Comparison of ENCODE assay signal across 20 cellular contexts in genomic region chr2:11856095-11856494, GRCh38.
DNase-seq lines count a peak whose midpoint lies in the region; ATAC-seq, FAIRE-seq and TF ChIP-seq lines count a peak whose summit lies in the region.
"Had no signal": no experiment of that assay in that cellular context is flagged by ENCODE, and none has a peak within 500 bp of the region (broad histone marks: within the 10 kb centered on the region; RNA-seq: fewer than 3 reads in every experiment).

No MANE protein-coding gene starts in this region.

- POLR2A ChIA-PET in endothelial cell of umbilical vein (lab: Charles Lee), result no interaction called here

- H3K27ac ChIP-seq in Karpas-422 (ENCODE audit: low read length) (peak overlapping the region; percentile 92), endothelial cell of umbilical vein (ENCODE audit: insufficient read depth, low read depth, low read length) (no peak overlapping the region), testis (no peak overlapping the region), heart right ventricle (no peak overlapping the region)
- H3K27ac ChIP-seq: KMS-11, Peyer's patch, SJSA1 had no signal

- H3K79me2 ChIP-seq in Karpas-422 (ENCODE audit: low read length), result 0 out of 2 replicates have a peak, but pooled peaks cover 3% of the 10 kb centered on the region
- no peaks in the 10 kb centered on the region for H3K79me2 ChIP-seq in endothelial cell of umbilical vein (ENCODE audit: control insufficient read depth, insufficient read depth, low read length)

- H3K27me3 ChIP-seq in Karpas-422 (ENCODE audit: low read length) (no peaks in the 10 kb centered on the region), endothelial cell of umbilical vein (ENCODE audit: control insufficient read depth in 2 of 2, insufficient read depth in 2 of 2, low read length in 2 of 2) (peaks cover 4 to 10% of the 10 kb centered on the region in 2 experiments), testis (no peaks in the 10 kb centered on the region), heart right ventricle (no peaks in the 10 kb centered on the region)
- H3K27me3 ChIP-seq: BE2C, Peyer's patch, SJSA1 had no signal

- no peak overlapping the region; the same call in 1 of the 2 replicates for H3K9ac ChIP-seq in Karpas-422 (ENCODE audit: low read length)
- H3K9ac ChIP-seq in endothelial cell of umbilical vein (replicated peaks; ENCODE audit: extremely low read depth, insufficient read depth, low read length), result no peak overlapping the region
- H3K9ac ChIP-seq: KMS-11 had no signal

- DNase-seq in SKM-1 treated with dmso at 0.1 percent for 144 hours (lab: John Stamatoyannopoulos, UW; ENCODE audit: unreplicated experiment) (peak; percentile 49), SKM-1 (lab: John Stamatoyannopoulos, UW; ENCODE audit: unreplicated experiment) (no peak), Karpas-422 (no peak), OCI-M1 (lab: John Stamatoyannopoulos, UW) (peak; percentile 64), endothelial cell of umbilical vein (ENCODE audit: low read depth, low spot score) (peak; percentile 10), testis (no peak), heart right ventricle (no peak), occipital lobe (lab: John Stamatoyannopoulos, UW) (no peak)
- DNase-seq: BE2C; CD8-positive, alpha-beta memory T cell; H7; NCI-H1105; NCI-H1694; NCI-H2081 treated with DMSO at 0.1 percent for 48 hours; NCI-H226; Peyer's patch had no signal

- H3K9me1 ChIP-seq in endothelial cell of umbilical vein (replicated peaks; ENCODE audit: control insufficient read depth, extremely low read depth, insufficient read depth, low read length), result no peaks in the 10 kb centered on the region

- intact Hi-C loops in endothelial cell of umbilical vein (cut with micrococcal nuclease) (no loop called here), testis (cut with DNase I; ENCODE audit: low total_unique reads) (no loop called here), heart right ventricle (cut with DNase I) (no loop called here)

- H4K20me1 ChIP-seq in Karpas-422 (ENCODE audit: insufficient read depth, low read depth, low read length) (no peaks in the 10 kb centered on the region), endothelial cell of umbilical vein (replicated peaks; ENCODE audit: control insufficient read depth, extremely low read depth, insufficient read depth, low read length) (no peaks in the 10 kb centered on the region)

- no peak overlapping the region for H2AFZ ChIP-seq in Karpas-422 (ENCODE audit: low read length)
- H2AFZ ChIP-seq in endothelial cell of umbilical vein (ENCODE audit: low read depth, low read length), result no peak overlapping the region

- CTCF ChIA-PET in endothelial cell of umbilical vein (lab: Charles Lee), result interaction anchor here (1.0 kb wide), 1 partner anchor 8 kb away, joined by 5 read pairs; no protein-coding TSS in a partner anchor

- TF ChIP-seq CTCF in endothelial cell of umbilical vein (IDR thresholded peaks at IDR 0.05; ENCODE audit: extremely low read depth in 1 of 2, insufficient read depth in 1 of 2, low read depth in 1 of 2, low read length in 2 of 2), result no peak
- TF ChIP-seq CTCF in testis (IDR thresholded peaks at IDR 0.05), result no peak
- TF ChIP-seq CTCF in heart right ventricle (IDR thresholded peaks at IDR 0.05), result no peak

- H3K9me3 ChIP-seq in Karpas-422 (ENCODE audit: low read length), result no peaks in the 10 kb centered on the region
- no peaks in the 10 kb centered on the region for H3K9me3 ChIP-seq in endothelial cell of umbilical vein (replicated peaks; ENCODE audit: control insufficient read depth, insufficient read depth, low read length)
- no peaks in the 10 kb centered on the region for H3K9me3 ChIP-seq in testis
- peaks cover 0 to 7% (median 0%) of the 10 kb centered on the region in 11 donors for H3K9me3 ChIP-seq in heart right ventricle
- H3K9me3 ChIP-seq: BE2C, Peyer's patch had no signal

- BruUV-seq in endothelial cell of umbilical vein (replicated peaks; lab: Mats Ljungman, UMichigan), result no TSS peak

- FAIRE-seq in endothelial cell of umbilical vein (lab: Jason Lieb, UNC), result no peak
- FAIRE-seq: D721Med, HepG2 had no signal

- H3K4me1 ChIP-seq in Karpas-422 (ENCODE audit: low read length), result peaks cover 54% of the 10 kb centered on the region
- no peaks in the 10 kb centered on the region for H3K4me1 ChIP-seq in endothelial cell of umbilical vein (ENCODE audit: control insufficient read depth, extremely low read depth, insufficient read depth, low read length)
- no peaks in the 10 kb centered on the region for H3K4me1 ChIP-seq in testis
- H3K4me1 ChIP-seq in heart right ventricle, result peaks cover 0 to 29% (median 0%) of the 10 kb centered on the region in 9 donors
- H3K4me1 ChIP-seq: BE2C, Peyer's patch, SJSA1 had no signal

- H3K4me3 ChIP-seq in Karpas-422 (ENCODE audit: low read length) (no peak overlapping the region), endothelial cell of umbilical vein (replicated peaks in 1 of 3; ENCODE audit: insufficient read depth in 1 of 3, low read depth in 1 of 3, low read length in 3 of 3) (no peak overlapping the region), testis (no peak overlapping the region), heart right ventricle (no peak overlapping the region)
- H3K4me3 ChIP-seq: Peyer's patch, SJSA1 had no signal

- dilution Hi-C loops in endothelial cell of umbilical vein (cut with MboI; ENCODE audit: extremely low pct_ligation_motif_present, low sequenced_read_pairs), result no loop called here

- TF ChIP-seq POLR2A in endothelial cell of umbilical vein (IDR thresholded peaks at IDR 0.05; ENCODE audit: low read depth, low read length) (no peak), testis (IDR thresholded peaks at IDR 0.05) (no peak)

- no peaks in the 10 kb centered on the region for H3K9me2 ChIP-seq in Karpas-422 (replicated peaks; ENCODE audit: insufficient read depth, low read length)

- ATAC-seq in heart right ventricle, result no peak
- ATAC-seq: HepG2 had no signal

- H3K4me2 ChIP-seq in Karpas-422 (ENCODE audit: low read depth, low read length, poor library complexity, severe bottlenecking), result peak overlapping the region; percentile 52
- no peak overlapping the region for H3K4me2 ChIP-seq in endothelial cell of umbilical vein (ENCODE audit: insufficient read depth, low read length)
- H3K4me2 ChIP-seq: KMS-11 had no signal

- WGBS in testis, 2 donors, result 76 to 78% methylated on average over 5 of the region's 5 CpGs
- WGBS in heart right ventricle, 2 donors, result 57 to 66% methylated on average over 5 of the region's 5 CpGs

- H3K36me3 ChIP-seq in Karpas-422 (ENCODE audit: insufficient read depth, low read length) (peaks cover 7% of the 10 kb centered on the region), endothelial cell of umbilical vein (ENCODE audit: control insufficient read depth in 2 of 2, extremely low read depth in 1 of 2, insufficient read depth in 2 of 2, low read length in 2 of 2) (no peaks in the 10 kb centered on the region), testis (ENCODE audit: low read depth, missing control alignments) (no peaks in the 10 kb centered on the region), heart right ventricle (no peaks in the 10 kb centered on the region)
- H3K36me3 ChIP-seq: BE2C, Peyer's patch, SJSA1 had no signal

TF ChIP-seq in endothelial cell of umbilical vein, 7 proteins besides CTCF, POLR2A, EP300 and RAD21:
- TF ChIP-seq POLR2AphosphoS5 (IDR thresholded peaks at IDR 0.05; ENCODE audit: insufficient read depth, low read depth, low read length) (no peak), MAX (IDR thresholded peaks at IDR 0.05; ENCODE audit: insufficient read depth, insufficient read length) (no peak), FOS (IDR thresholded peaks at IDR 0.05; ENCODE audit: borderline replicate concordance, insufficient read depth, low read length) (no peak), JUN (IDR thresholded peaks at IDR 0.05; ENCODE audit: borderline replicate concordance, insufficient read depth, insufficient read length, low read depth) (no peak), EZH2 (IDR thresholded peaks at IDR 0.05; ENCODE audit: borderline replicate concordance, low read depth, low read length, severe bottlenecking) (no peak), MYC (IDR thresholded peaks at IDR 0.05; ENCODE audit: low read depth, low read length) (no peak), GATA2 (IDR thresholded peaks at IDR 0.05; ENCODE audit: insufficient read depth, insufficient read length, low read depth, low read length) (no peak)

Comparison
In these comparisons a context has a peak if more than half of its experiments do, and no peak if none do; other contexts are left out.
1. DNase-seq: peak in SKM-1 treated with dmso at 0.1 percent for 144 hours (single experiment), OCI-M1 (single experiment) and endothelial cell of umbilical vein (single experiment); none in SKM-1 (single experiment), Karpas-422 (single experiment), testis (single experiment), heart right ventricle (0 of 2) and occipital lobe (single experiment).